Comparison of ENCODE assay signal across 9 cellular contexts in genomic region chr1:248404024-248404423, GRCh38.
DNase-seq lines count a peak whose midpoint lies in the region; ATAC-seq lines count a peak whose summit lies in the region.
"Had no signal": no experiment of that assay in that cellular context is flagged by ENCODE, and none has a peak within 500 bp of the region (broad histone marks: within the 10 kb centered on the region; RNA-seq: fewer than 3 reads in every experiment).

No MANE protein-coding gene starts in this region.

- peak; percentile 36 for ATAC-seq in HG02885 (IDR thresholded peaks at IDR 0.05; ENCODE audit: poor library complexity, unreplicated experiment)
- no peak for ATAC-seq in HG02759 (IDR thresholded peaks at IDR 0.05; ENCODE audit: unreplicated experiment)
- no peak for ATAC-seq in HG02798 (IDR thresholded peaks at IDR 0.05; ENCODE audit: poor library complexity, unreplicated experiment)

- DNase-seq in NCI-H2171 treated with DMSO at 0.1 percent for 48 hours (lab: John Stamatoyannopoulos, UW) (peak; percentile 23), NCI-H2171 (lab: John Stamatoyannopoulos, UW) (no peak), SKM-1 treated with dmso at 0.1 percent for 144 hours (lab: John Stamatoyannopoulos, UW; ENCODE audit: unreplicated experiment) (peak; percentile 63), iris pigment epithelial cell (ENCODE audit: low read depth) (peak; percentile 35)
- DNase-seq in activated T-cell treated with anti-CD3 and anti-CD28 coated beads, Interleukin-2, amount 50 U/mL, for 48 hours = no peak
- DNase-seq: MG63 had no signal

Comparison
In these comparisons a context has a peak if more than half of its experiments do, and no peak if none do; other contexts are left out.
1. DNase-seq: peak in NCI-H2171 treated with DMSO at 0.1 percent for 48 hours (single experiment), SKM-1 treated with dmso at 0.1 percent for 144 hours (single experiment) and iris pigment epithelial cell (single experiment); none in NCI-H2171 (single experiment) and activated T-cell treated with anti-CD3 and anti-CD28 coated beads, Interleukin-2, amount 50 U/mL, for 48 hours (0 of 2).